ENCODE assay signal across 1 cellular context in the genomic region with DNA sequence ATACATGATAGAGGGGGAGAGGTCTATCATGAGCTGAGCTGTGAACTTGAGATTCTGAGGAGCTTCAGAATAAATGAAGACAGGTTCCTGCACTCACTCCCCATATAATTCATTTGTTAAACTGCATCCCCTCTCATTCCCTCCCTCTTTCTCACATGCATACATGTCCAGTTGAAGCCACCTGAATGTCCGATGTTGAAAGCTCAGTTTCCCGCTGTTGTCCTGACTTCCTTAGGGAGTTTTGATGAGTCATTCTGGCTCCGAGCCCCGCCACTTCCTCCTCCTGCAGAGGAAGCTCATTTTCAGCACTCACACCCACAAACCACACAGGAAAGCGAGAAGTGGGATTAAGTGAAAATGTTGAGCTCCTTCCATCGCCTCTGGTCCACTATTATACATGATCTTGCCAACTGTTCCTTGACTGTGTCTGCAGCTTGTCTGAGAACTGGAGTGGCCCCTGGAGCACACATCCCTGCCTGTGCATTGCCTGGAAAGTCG.
TF ChIP-seq lines count a peak whose summit lies in the region.

No MANE protein-coding gene starts in this region.

TF ChIP-seq in K562, 482 proteins besides CTCF, POLR2A, EP300 and RAD21 (continued from another document and continues in another):
- TF ChIP-seq AFF1 (IDR thresholded peaks at IDR 0.05; ENCODE audit: low read depth in 1 of 2, partially characterized antibody in 2 of 2): no peak
- TF ChIP-seq PHF21A (IDR thresholded peaks at IDR 0.05; ENCODE audit: borderline replicate concordance, low read depth): no peak
- no peak for TF ChIP-seq ZNF75A (CRISPR knock-in tag; IDR thresholded peaks at IDR 0.05)
- no peak for TF ChIP-seq SNAPC5 (CRISPR knock-in tag; IDR thresholded peaks at IDR 0.05)
- no peak for TF ChIP-seq HDGF (IDR thresholded peaks at IDR 0.05)
- peak; percentile 91 for TF ChIP-seq C11orf30 (IDR thresholded peaks at IDR 0.05; ENCODE audit: low read depth)
- no peak for TF ChIP-seq RBM25 (IDR thresholded peaks at IDR 0.05; ENCODE audit: low read depth, low read length, severe bottlenecking)
- no peak for TF ChIP-seq KLF1 (tag; IDR thresholded peaks at IDR 0.05)
- 0 out of 2 replicates have a peak, but pooled peaks have one; percentile 15 for TF ChIP-seq EHMT2 (IDR thresholded peaks at IDR 0.05)
- no peak for TF ChIP-seq HMG20A (CRISPR knock-in tag; conservative IDR thresholded peaks at IDR 0.05)
- TF ChIP-seq ZFX (CRISPR knock-in tag; IDR thresholded peaks at IDR 0.05): no peak
- no peak for TF ChIP-seq SNIP1 (IDR thresholded peaks at IDR 0.05; ENCODE audit: low read depth)
- TF ChIP-seq ERF (CRISPR knock-in tag; IDR thresholded peaks at IDR 0.05): no peak
- no peak for TF ChIP-seq PTTG1 (tag; IDR thresholded peaks at IDR 0.05; ENCODE audit: low read depth)
- TF ChIP-seq CHAMP1 (IDR thresholded peaks at IDR 0.05): no peak
- no peak for TF ChIP-seq SAFB (IDR thresholded peaks at IDR 0.05; ENCODE audit: borderline replicate concordance, low read depth, low read length)
- no peak for TF ChIP-seq HMGXB4 (CRISPR knock-in tag; IDR thresholded peaks at IDR 0.05)
- no peak for TF ChIP-seq POU5F1 (IDR thresholded peaks at IDR 0.05; ENCODE audit: borderline replicate concordance, low read depth, low read length, partially characterized antibody)
- TF ChIP-seq DPF2 (IDR thresholded peaks at IDR 0.05): peak; percentile 76
- TF ChIP-seq POLR2H (tag; IDR thresholded peaks at IDR 0.05; ENCODE audit: low read depth): peak; percentile 38; the same call in 1 of the 2 replicates
- TF ChIP-seq SRSF3 (IDR thresholded peaks at IDR 0.05; ENCODE audit: insufficient read depth, low read length): no peak
- TF ChIP-seq SNRNP70 (optimal IDR thresholded peaks at IDR 0.05; ENCODE audit: low read depth, low read length): no peak
- TF ChIP-seq PPARD (CRISPR knock-in tag; IDR thresholded peaks at IDR 0.05): no peak
- no peak for TF ChIP-seq DEAF1 (CRISPR knock-in tag; IDR thresholded peaks at IDR 0.05)
- no peak for TF ChIP-seq FOXA1 (IDR thresholded peaks at IDR 0.05; ENCODE audit: borderline replicate concordance)
- TF ChIP-seq CREM (IDR thresholded peaks at IDR 0.05; ENCODE audit: low read depth): no peak
- TF ChIP-seq NCOR1 (IDR thresholded peaks at IDR 0.05): no peak
- TF ChIP-seq PHB (CRISPR knock-in tag; IDR thresholded peaks at IDR 0.05): no peak
- TF ChIP-seq PHF20 (IDR thresholded peaks at IDR 0.05; ENCODE audit: partially characterized antibody): no peak
- TF ChIP-seq MXD1 (CRISPR knock-in tag; IDR thresholded peaks at IDR 0.05; ENCODE audit: borderline replicate concordance, poor library complexity, severe bottlenecking): no peak
- 0 out of 2 replicates have a peak, but pooled peaks have one; percentile 22 for TF ChIP-seq ATF7 (IDR thresholded peaks at IDR 0.05)
- no peak for TF ChIP-seq ZC3H4 (CRISPR knock-in tag; IDR thresholded peaks at IDR 0.05; ENCODE audit: borderline replicate concordance)
- TF ChIP-seq ZNF41 (CRISPR knock-in tag; conservative IDR thresholded peaks at IDR 0.05): no peak
- TF ChIP-seq HNRNPLL (IDR thresholded peaks at IDR 0.05; ENCODE audit: low read depth, low read length, poor library complexity, severe bottlenecking): no peak
- TF ChIP-seq PTRF (tag; IDR thresholded peaks at IDR 0.05): no peak
- TF ChIP-seq ZNF780A (CRISPR knock-in tag; IDR thresholded peaks at IDR 0.05): no peak
- TF ChIP-seq HDAC3 (IDR thresholded peaks at IDR 0.05; ENCODE audit: borderline replicate concordance, partially characterized antibody): no peak
- no peak for TF ChIP-seq CEBPB (tag; IDR thresholded peaks at IDR 0.05)
- no peak for TF ChIP-seq ZBED1 (IDR thresholded peaks at IDR 0.05)
- peak; percentile 81; the same call in 1 of the 2 replicates for TF ChIP-seq SMARCC2 (IDR thresholded peaks at IDR 0.05; ENCODE audit: low read depth)
- no peak for TF ChIP-seq EWSR1 (IDR thresholded peaks at IDR 0.05; ENCODE audit: borderline replicate concordance, low read depth, partially characterized antibody)
- no peak for TF ChIP-seq SMC3 (conservative IDR thresholded peaks at IDR 0.05; ENCODE audit: insufficient read depth, low read depth, low read length)
- TF ChIP-seq NFATC3 (IDR thresholded peaks at IDR 0.05): no peak
- no peak for TF ChIP-seq KHSRP (IDR thresholded peaks at IDR 0.05)
- TF ChIP-seq CC2D1A (IDR thresholded peaks at IDR 0.05): 0 out of 2 replicates have a peak, but pooled peaks have one; percentile 12
- no peak for TF ChIP-seq HNRNPL (IDR thresholded peaks at IDR 0.05; ENCODE audit: low read depth, low read length)
- TF ChIP-seq, protein P1, sequence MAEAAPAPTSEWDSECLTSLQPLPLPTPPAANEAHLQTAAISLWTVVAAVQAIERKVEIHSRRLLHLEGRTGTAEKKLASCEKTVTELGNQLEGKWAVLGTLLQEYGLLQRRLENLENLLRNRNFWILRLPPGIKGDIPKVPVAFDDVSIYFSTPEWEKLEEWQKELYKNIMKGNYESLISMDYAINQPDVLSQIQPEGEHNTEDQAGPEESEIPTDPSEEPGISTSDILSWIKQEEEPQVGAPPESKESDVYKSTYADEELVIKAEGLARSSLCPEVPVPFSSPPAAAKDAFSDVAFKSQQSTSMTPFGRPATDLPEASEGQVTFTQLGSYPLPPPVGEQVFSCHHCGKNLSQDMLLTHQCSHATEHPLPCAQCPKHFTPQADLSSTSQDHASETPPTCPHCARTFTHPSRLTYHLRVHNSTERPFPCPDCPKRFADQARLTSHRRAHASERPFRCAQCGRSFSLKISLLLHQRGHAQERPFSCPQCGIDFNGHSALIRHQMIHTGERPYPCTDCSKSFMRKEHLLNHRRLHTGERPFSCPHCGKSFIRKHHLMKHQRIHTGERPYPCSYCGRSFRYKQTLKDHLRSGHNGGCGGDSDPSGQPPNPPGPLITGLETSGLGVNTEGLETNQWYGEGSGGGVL (CRISPR knock-in tag; IDR thresholded peaks at IDR 0.05): no peak
- no peak for TF ChIP-seq TBP (optimal IDR thresholded peaks at IDR 0.05; ENCODE audit: low read depth, low read length)
- no peak for TF ChIP-seq U2AF2 (optimal IDR thresholded peaks at IDR 0.05; ENCODE audit: low read depth, low read length)
- no peak for TF ChIP-seq ZNF224 (CRISPR knock-in tag; IDR thresholded peaks at IDR 0.05)
- TF ChIP-seq ZNF79 (CRISPR knock-in tag; IDR thresholded peaks at IDR 0.05; ENCODE audit: low read depth): no peak
- TF ChIP-seq RBM15 (IDR thresholded peaks at IDR 0.05; ENCODE audit: insufficient read depth, low read length): no peak
- TF ChIP-seq, protein P2, sequence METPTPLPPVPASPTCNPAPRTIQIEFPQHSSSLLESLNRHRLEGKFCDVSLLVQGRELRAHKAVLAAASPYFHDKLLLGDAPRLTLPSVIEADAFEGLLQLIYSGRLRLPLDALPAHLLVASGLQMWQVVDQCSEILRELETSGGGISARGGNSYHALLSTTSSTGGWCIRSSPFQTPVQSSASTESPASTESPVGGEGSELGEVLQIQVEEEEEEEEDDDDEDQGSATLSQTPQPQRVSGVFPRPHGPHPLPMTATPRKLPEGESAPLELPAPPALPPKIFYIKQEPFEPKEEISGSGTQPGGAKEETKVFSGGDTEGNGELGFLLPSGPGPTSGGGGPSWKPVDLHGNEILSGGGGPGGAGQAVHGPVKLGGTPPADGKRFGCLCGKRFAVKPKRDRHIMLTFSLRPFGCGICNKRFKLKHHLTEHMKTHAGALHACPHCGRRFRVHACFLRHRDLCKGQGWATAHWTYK (CRISPR knock-in tag; IDR thresholded peaks at IDR 0.05): no peak
- TF ChIP-seq DIDO1 (tag; IDR thresholded peaks at IDR 0.05; ENCODE audit: low read depth): no peak
- no peak for TF ChIP-seq CBX3 (IDR thresholded peaks at IDR 0.05; ENCODE audit: borderline replicate concordance in 1 of 2, low read length in 2 of 2)
- TF ChIP-seq ZNF778 (CRISPR knock-in tag; IDR thresholded peaks at IDR 0.05): no peak
- TF ChIP-seq ELF1 (tag; IDR thresholded peaks at IDR 0.05): peak; percentile 28; the same call in 1 of the 2 replicates
- no peak for TF ChIP-seq HMBOX1 (IDR thresholded peaks at IDR 0.05)
- TF ChIP-seq FIP1L1 (IDR thresholded peaks at IDR 0.05; ENCODE audit: low read depth, low read length, poor library complexity, severe bottlenecking): no peak
- TF ChIP-seq CHCHD3 (CRISPR knock-in tag; IDR thresholded peaks at IDR 0.05): no peak
